In the genomic region with DNA sequence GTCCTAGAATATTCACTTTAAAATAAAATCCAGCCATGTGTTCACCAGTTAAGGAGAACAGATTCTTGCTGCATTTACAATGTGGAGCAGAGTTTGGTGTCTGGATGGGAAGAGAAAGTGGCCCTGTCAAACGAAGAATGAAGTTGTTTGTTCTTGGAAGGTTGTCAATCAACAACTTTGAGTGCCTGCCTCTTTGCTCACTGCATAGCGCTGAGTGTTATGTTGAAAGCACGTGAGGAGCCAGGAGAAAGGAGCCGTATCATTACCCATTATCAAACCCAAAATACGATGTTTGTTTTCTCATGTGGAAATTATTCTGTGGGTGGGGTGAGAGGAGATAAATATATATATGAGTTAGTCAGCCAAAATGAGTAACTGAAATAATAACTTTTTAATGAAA, we compare ENCODE assay signal across 9 cellular contexts.
"Had no signal": no experiment of that assay in that cellular context is flagged by ENCODE, and none has a peak within 500 bp of the region (broad histone marks: within the 10 kb centered on the region; RNA-seq: fewer than 3 reads in every experiment).

No MANE protein-coding gene starts in this region.

- H3K27ac Mint-ChIP-seq: HFFc6, IgD-negative memory B cell had no signal

- H3K4me1 ChIP-seq: HAP-1 had no signal

- H3K9me3 ChIP-seq: HAP-1 had no signal

- H3K36me3 Mint-ChIP-seq: IgD-negative memory B cell had no signal

- DNase-seq: GM23248, GOT3, H7, HFFc6 had no signal

- H3K4me3 ChIP-seq: GM23248, HAP-1 had no signal

- ATAC-seq: HCT116, HepG2 had no signal

- H3K36me3 ChIP-seq: HAP-1 had no signal

- H3K4me1 Mint-ChIP-seq: IgD-negative memory B cell had no signal

- H3K27ac ChIP-seq: GM23248, HL-60 had no signal

- H3K4me3 Mint-ChIP-seq: HFFc6, IgD-negative memory B cell had no signal
